Comparison of ENCODE assay signal across 17 cellular contexts in the genomic region with DNA sequence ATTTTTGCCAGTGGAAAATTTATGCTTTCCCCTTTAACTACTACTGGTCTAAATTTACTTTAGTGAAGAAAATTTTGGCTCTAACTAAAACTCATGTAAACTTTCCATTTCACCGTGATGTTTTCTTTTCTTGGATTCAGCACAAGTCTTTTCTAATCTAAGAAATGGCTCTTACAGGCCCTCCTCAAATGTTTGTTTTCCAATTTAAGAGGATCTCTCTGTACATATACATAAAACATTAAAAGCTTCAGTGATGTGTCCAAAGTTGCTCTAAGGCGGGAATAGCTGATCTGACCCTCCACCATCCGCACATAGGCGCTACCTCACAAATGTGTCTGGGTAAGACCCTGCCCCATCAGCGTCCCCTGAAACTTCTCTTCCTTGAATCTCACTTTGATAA.
DNase-seq lines count a peak whose midpoint lies in the region; ATAC-seq and TF ChIP-seq lines count a peak whose summit lies in the region.
"Had no signal": no experiment of that assay in that cellular context is flagged by ENCODE, and none has a peak within 500 bp of the region (broad histone marks: within the 10 kb centered on the region; RNA-seq: fewer than 3 reads in every experiment).

No MANE protein-coding gene starts in this region.

- TF ChIP-seq POLR2A in esophagus muscularis mucosa (IDR thresholded peaks at IDR 0.05; ENCODE audit: low read depth), result no peak

- H3K9ac ChIP-seq in colonic mucosa (ENCODE audit: low read depth in 2 of 2, low read length in 2 of 2), result no peak overlapping the region
- H3K9ac ChIP-seq: KMS-11 had no signal

- H3K4me3 ChIP-seq in LNCaP clone FGC (ENCODE audit: low read depth, low read length), result peak overlapping the region; percentile 25; the same call in 1 of the 2 replicates
- H3K4me3 ChIP-seq in esophagus muscularis mucosa, result peak overlapping the region in 1 of 4 donors; percentile 8
- peak overlapping the region; percentile 25 to 26 for H3K4me3 ChIP-seq in tibial artery
- no peak overlapping the region for H3K4me3 ChIP-seq in colonic mucosa
- H3K4me3 ChIP-seq: MG63 had no signal

- H3K36me3 ChIP-seq in esophagus muscularis mucosa, result no peaks in the 10 kb centered on the region
- no peaks in the 10 kb centered on the region for H3K36me3 ChIP-seq in tibial artery
- H3K36me3 ChIP-seq in colonic mucosa, result no peaks in the 10 kb centered on the region
- H3K36me3 ChIP-seq: BE2C, MG63 had no signal

- 72% methylated on average over 5 of the region's 5 CpGs for WGBS in esophagus muscularis mucosa

- intact Hi-C loops in esophagus muscularis mucosa (cut with DNase I) (no loop called here), tibial artery (cut with DNase I; ENCODE audit: low total_unique reads) (loop anchor here (10.0 kb wide), 1 partner anchor 111 kb away; no protein-coding TSS in a partner anchor), colonic mucosa (cut with DNase I) (no loop called here)
- intact Hi-C loops in activated CD4-positive, alpha-beta T cell treated with anti-CD3 and anti-CD28 coated beads, Interleukin-2, amount 10 ng/mL, durations not matched to agents 24 days and 14 days (cut with micrococcal nuclease), result loop anchor here (1.0 kb wide), 1 partner anchor 9 kb away; no protein-coding TSS in a partner anchor

- H3K4me1 ChIP-seq in esophagus muscularis mucosa (peaks cover 0 to 56% (median 43%) of the 10 kb centered on the region in 4 donors), tibial artery (peaks cover 0 to 57% (median 21%) of the 10 kb centered on the region in 4 donors), colonic mucosa (no peaks in the 10 kb centered on the region)
- H3K4me1 ChIP-seq: BE2C had no signal

- no peak for TF ChIP-seq EP300 in esophagus muscularis mucosa (IDR thresholded peaks at IDR 0.05)

- TF ChIP-seq CTCF in LNCaP clone FGC (IDR thresholded peaks at IDR 0.05; ENCODE audit: control insufficient read depth, extremely low read depth, insufficient read depth) (no peak), esophagus muscularis mucosa (IDR thresholded peaks at IDR 0.05) (no peak), neural crest cell (conservative IDR thresholded peaks at IDR 0.05) (no peak), tibial artery (IDR thresholded peaks at IDR 0.05) (no peak), colonic mucosa (IDR thresholded peaks at IDR 0.05) (no peak)

- H3K27ac ChIP-seq in esophagus muscularis mucosa (replicated peaks in 1 of 4) (peak overlapping the region; percentile 18 to 52 (median 46)), tibial artery (peak overlapping the region; percentile 77 to 81), colonic mucosa (no peak overlapping the region)
- H3K27ac ChIP-seq: KMS-11 had no signal

- H3K27ac Mint-ChIP-seq in neural crest cell (ENCODE audit: unreplicated experiment), result peak overlapping the region; percentile 9
- H3K27ac Mint-ChIP-seq in activated CD4-positive, alpha-beta T cell treated with anti-CD3 and anti-CD28 coated beads, Interleukin-2, amount 10 ng/mL, durations not matched to agents 24 days and 14 days, result no peak overlapping the region
- H3K27ac Mint-ChIP-seq: CD8-positive, alpha-beta memory T cell had no signal

- peaks cover 65% of the 10 kb centered on the region for H3K4me1 Mint-ChIP-seq in neural crest cell
- H3K4me1 Mint-ChIP-seq in activated CD4-positive, alpha-beta T cell treated with anti-CD3 and anti-CD28 coated beads, Interleukin-2, amount 10 ng/mL, durations not matched to agents 24 days and 14 days, result peaks cover 9% of the 10 kb centered on the region

- H3K36me3 Mint-ChIP-seq in neural crest cell (ENCODE audit: low read depth), result peaks cover 3% of the 10 kb centered on the region
- no peaks in the 10 kb centered on the region for H3K36me3 Mint-ChIP-seq in activated CD4-positive, alpha-beta T cell treated with anti-CD3 and anti-CD28 coated beads, Interleukin-2, amount 10 ng/mL, durations not matched to agents 24 days and 14 days (ENCODE audit: low read depth)
- H3K36me3 Mint-ChIP-seq: CD8-positive, alpha-beta memory T cell had no signal

- H3K4me3 Mint-ChIP-seq in neural crest cell, result no peak overlapping the region
- no peak overlapping the region for H3K4me3 Mint-ChIP-seq in activated CD4-positive, alpha-beta T cell treated with anti-CD3 and anti-CD28 coated beads, Interleukin-2, amount 10 ng/mL, durations not matched to agents 24 days and 14 days
- H3K4me3 Mint-ChIP-seq: CD8-positive, alpha-beta memory T cell had no signal

- no peaks in the 10 kb centered on the region for H3K9me3 ChIP-seq in esophagus muscularis mucosa
- no peaks in the 10 kb centered on the region for H3K9me3 ChIP-seq in tibial artery
- H3K9me3 ChIP-seq in colonic mucosa, result no peaks in the 10 kb centered on the region
- H3K9me3 ChIP-seq: BE2C, MG63 had no signal

- no peak for ATAC-seq in HG03342 (IDR thresholded peaks at IDR 0.05; ENCODE audit: unreplicated experiment)

- peak; percentile 74 for DNase-seq in LNCaP clone FGC (ENCODE audit: low read depth)
- no peak for DNase-seq in esophagus muscularis mucosa (ENCODE audit: extremely low spot score)
- DNase-seq in neural crest cell (ENCODE audit: low read depth, low spot score), result no peak
- no peak for DNase-seq in tibial artery
- DNase-seq in colonic mucosa, result no peak
- no peak for DNase-seq in activated CD4-positive, alpha-beta T cell treated with anti-CD3 and anti-CD28 coated beads, Interleukin-2, amount 10 ng/mL, durations not matched to agents 24 days and 14 days
- no peak for DNase-seq in activated effector memory CD4-positive, alpha-beta T cell treated with Interleukin-2 at 50 U/mL for 16 hours
- DNase-seq: BE2C; CD8-positive, alpha-beta memory T cell; GOT3; MG63; NCI-H1105 treated with DMSO at 0.1 percent for 48 hours; NCI-H2171 treated with DMSO at 0.1 percent for 48 hours; NCI-H774; SHP77 had no signal

- H3K27me3 ChIP-seq in esophagus muscularis mucosa (no peaks in the 10 kb centered on the region), tibial artery (no peaks in the 10 kb centered on the region), colonic mucosa (no peaks in the 10 kb centered on the region)
- H3K27me3 ChIP-seq: BE2C, MG63 had no signal

- no peaks in the 10 kb centered on the region for H3K9me3 Mint-ChIP-seq in neural crest cell
- H3K9me3 Mint-ChIP-seq in activated CD4-positive, alpha-beta T cell treated with anti-CD3 and anti-CD28 coated beads, Interleukin-2, amount 10 ng/mL, durations not matched to agents 24 days and 14 days, result no peaks in the 10 kb centered on the region
- H3K9me3 Mint-ChIP-seq: CD8-positive, alpha-beta memory T cell had no signal

- H3K27me3 Mint-ChIP-seq in neural crest cell (ENCODE audit: low read depth), result no peaks in the 10 kb centered on the region
- H3K27me3 Mint-ChIP-seq in activated CD4-positive, alpha-beta T cell treated with anti-CD3 and anti-CD28 coated beads, Interleukin-2, amount 10 ng/mL, durations not matched to agents 24 days and 14 days, result peaks cover 52% of the 10 kb centered on the region

Comparison
In these comparisons a context has a peak if more than half of its experiments do, and no peak if none do; other contexts are left out.
1. intact Hi-C loops: an anchor here in tibial artery (10.0 kb wide) and activated CD4-positive, alpha-beta T cell treated with anti-CD3 and anti-CD28 coated beads, Interleukin-2, amount 10 ng/mL, durations not matched to agents 24 days and 14 days (1.0 kb wide); none called in esophagus muscularis mucosa and colonic mucosa.